In the genomic region with DNA sequence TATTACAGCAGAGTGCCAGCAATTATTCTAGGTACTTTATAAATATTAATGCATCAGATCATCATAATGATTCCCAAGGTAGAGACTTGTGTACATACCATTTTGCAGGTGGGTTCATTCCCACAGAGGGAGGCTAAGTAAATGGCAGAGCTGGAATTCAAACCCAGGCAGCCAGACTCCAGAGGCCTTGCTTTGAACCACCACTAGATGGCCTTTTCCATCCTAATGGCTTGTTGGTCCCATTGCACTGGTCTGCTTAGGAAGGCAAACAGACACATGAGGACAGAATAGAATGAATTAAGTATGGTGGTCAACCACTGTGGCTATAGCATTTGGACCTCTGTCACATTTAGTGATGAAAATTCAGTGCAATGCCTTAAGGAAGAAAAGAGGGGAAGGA, we compare ENCODE assay signal across 8 cellular contexts.
DNase-seq lines count a peak whose midpoint lies in the region; ATAC-seq and TF ChIP-seq lines count a peak whose summit lies in the region.

No MANE protein-coding gene starts in this region.

- DNase-seq in GM12864 (ENCODE audit: low read depth) (no peak), Kasumi-1 (lab: John Stamatoyannopoulos, UW) (peak; percentile 11 to 50), epithelial cell of proximal tubule (ENCODE audit: low read depth) (no peak), thyroid gland (no peak), mesenteric fat pad (ENCODE audit: low spot score) (no peak), hippocampal formation (lab: John Stamatoyannopoulos, UW) (no peak)
- DNase-seq in stimulated activated CD4-positive, alpha-beta T cell treated with anti-CD3 and anti-CD28 coated beads, Interleukin-4, amount 100 ng/mL, for 24 hours: no peak

- peak; percentile 81 for ATAC-seq in GM21737 (IDR thresholded peaks at IDR 0.05; ENCODE audit: unreplicated experiment)

- no peak for TF ChIP-seq POLR2A in thyroid gland (IDR thresholded peaks at IDR 0.05)

- H3K27me3 ChIP-seq in thyroid gland: no peaks in the 10 kb centered on the region

- no peak overlapping the region for H3K27ac ChIP-seq in thyroid gland

- H3K9me3 ChIP-seq in thyroid gland: no peaks in the 10 kb centered on the region

- no peaks in the 10 kb centered on the region for H3K4me1 ChIP-seq in thyroid gland

- H3K36me3 ChIP-seq in thyroid gland: no peaks in the 10 kb centered on the region

- TF ChIP-seq CTCF in GM12864 (IDR thresholded peaks at IDR 0.05; ENCODE audit: low read depth, low read length, missing control alignments): peak; percentile 84
- TF ChIP-seq CTCF in epithelial cell of proximal tubule (conservative IDR thresholded peaks at IDR 0.05; ENCODE audit: low read depth, low read length): peak; percentile 70
- TF ChIP-seq CTCF in thyroid gland (IDR thresholded peaks at IDR 0.05): peak in 1 of 6 experiments; percentile 23

- H3K4me3 ChIP-seq in GM12864 (ENCODE audit: low read depth, low read length): no peak overlapping the region
- no peak overlapping the region for H3K4me3 ChIP-seq in epithelial cell of proximal tubule (ENCODE audit: low read depth, low read length)
- no peak overlapping the region for H3K4me3 ChIP-seq in thyroid gland (replicated peaks in 1 of 3)

- intact Hi-C loops in thyroid gland (cut with DNase I): no loop called here

Comparison
In these comparisons a context has a peak if more than half of its experiments do, and no peak if none do; other contexts are left out.
1. DNase-seq: peak in Kasumi-1 (2 of 2); none in GM12864 (single experiment), epithelial cell of proximal tubule (single experiment), stimulated activated CD4-positive, alpha-beta T cell treated with anti-CD3 and anti-CD28 coated beads, Interleukin-4, amount 100 ng/mL, for 24 hours (single experiment), thyroid gland (0 of 2), mesenteric fat pad (single experiment) and hippocampal formation (0 of 2).